ENCODE assay signal across 2 cellular contexts in genomic region chr1:225211694-225212442, GRCh38.
A peak's percentile ranks its signal among the peaks of the same experiment; 100 is the strongest.
DNase-seq lines count a peak whose midpoint lies in the region; ATAC-seq, FAIRE-seq and TF ChIP-seq lines count a peak whose summit lies in the region.
"Not testable (repeated sequence)": the region's sequence is repeated elsewhere in the genome, so short reads cannot be mapped to it uniquely, and the experiment has no call there.

No MANE protein-coding gene starts in this region.

- POLR2A ChIA-PET in A549 (lab: Yijun Ruan, JAX); HEK293 (lab: Yijun Ruan, JAX): not testable (repeated sequence)

- H3K36me3 ChIP-seq in HEK293 (ENCODE audit: control insufficient read depth in 2 of 2, insufficient read depth in 1 of 2, low read length in 2 of 2), result not testable (repeated sequence)

- not testable (repeated sequence) for H3K4me2 ChIP-seq in A549

- not testable (repeated sequence) for TF ChIP-seq RAD21 in A549 (conservative IDR thresholded peaks at IDR 0.05 in 1 of 2, IDR thresholded peaks at IDR 0.05 in 1 of 2)

- not testable (repeated sequence) for ATAC-seq in A549

- not testable (repeated sequence) for H3K4me3 ChIP-seq in A549; HEK293 (ENCODE audit: low read depth, low read length)

- WGBS in A549 (ENCODE audit: missing lambda C conversion rate), result 72% methylated on average over 5 of the region's 5 CpGs

- CTCF ChIA-PET in A549 (lab: Yijun Ruan, JAX), result not testable (repeated sequence)
- CTCF ChIA-PET in HEK293 (lab: Yijun Ruan, JAX), result interaction anchor here (0.6 kb wide), 1 partner anchor 52 kb away, joined by 4 read pairs; no protein-coding TSS in a partner anchor

- not testable (repeated sequence) for H3K27ac ChIP-seq in A549; HEK293 (ENCODE audit: extremely low read depth, low read depth, low read length)

- not testable (repeated sequence) for H3K4me1 ChIP-seq in A549; HEK293 (ENCODE audit: control insufficient read depth, insufficient read depth, low read length)

- TF ChIP-seq POLR2A in A549 (IDR thresholded peaks at IDR 0.05; ENCODE audit: low read length), result not testable (repeated sequence)

- H3K9me3 ChIP-seq in A549; HEK293 (ENCODE audit: control insufficient read depth, insufficient read depth, low read depth, low read length): not testable (repeated sequence)

- TF ChIP-seq CTCF in A549 (IDR thresholded peaks at IDR 0.05); HEK293 (tag by site-specific recombination; IDR thresholded peaks at IDR 0.05): not testable (repeated sequence)

- DNase-seq in A549 (ENCODE audit: low read depth in 1 of 2, low spot score in 1 of 2), result not testable (repeated sequence)

- not testable (repeated sequence) for FAIRE-seq in A549 (lab: Jason Lieb, UNC)

- not testable (repeated sequence) for TF ChIP-seq EP300 in A549 (IDR thresholded peaks at IDR 0.05)

TF ChIP-seq in A549, 52 proteins besides CTCF, POLR2A, EP300 and RAD21:
- TF ChIP-seq ZC3H11A (IDR thresholded peaks at IDR 0.05), result peak; percentile 45; the same call in 1 of the 2 replicates

TF ChIP-seq in HEK293, 187 proteins besides CTCF, POLR2A, EP300 and RAD21 (continues in another document):
- TF ChIP-seq ZNF433 (tag by site-specific recombination; IDR thresholded peaks at IDR 0.05; ENCODE audit: low read depth) (0 out of 2 replicates have a peak, but pooled peaks have one; percentile 38), ZNF146 (tag by site-specific recombination; IDR thresholded peaks at IDR 0.05) (peak; percentile 91), ZNF629 (tag by site-specific recombination; IDR thresholded peaks at IDR 0.05) (peak; percentile 29; the same call in 1 of the 2 replicates), ZNF501 (tag by site-specific recombination; IDR thresholded peaks at IDR 0.05) (0 out of 2 replicates have a peak, but pooled peaks have one; percentile 31), ZNF426 (tag by site-specific recombination; IDR thresholded peaks at IDR 0.05) (peak; percentile 70), ZNF555 (tag by site-specific recombination; conservative IDR thresholded peaks at IDR 0.05) (peak; percentile 75), ZNF266 (tag by site-specific recombination; IDR thresholded peaks at IDR 0.05; ENCODE audit: low read depth) (0 out of 2 replicates have a peak, but pooled peaks have one; percentile 25), ZBTB11 (tag by site-specific recombination; conservative IDR thresholded peaks at IDR 0.05; ENCODE audit: low read depth) (peak; percentile 67), ZNF558 (tag by site-specific recombination; IDR thresholded peaks at IDR 0.05) (0 out of 2 replicates have a peak, but pooled peaks have one; percentile 53), ZNF529 (tag by site-specific recombination; IDR thresholded peaks at IDR 0.05; ENCODE audit: insufficient replicate concordance) (peak; percentile 11), ZNF510 (tag by site-specific recombination; IDR thresholded peaks at IDR 0.05; ENCODE audit: insufficient replicate concordance) (peak; percentile 7), ZBTB8A (tag by site-specific recombination; IDR thresholded peaks at IDR 0.05) (peak; percentile 55; the same call in 1 of the 2 replicates), ZNF394 (tag by site-specific recombination; IDR thresholded peaks at IDR 0.05; ENCODE audit: borderline replicate concordance) (peak; percentile 89), ZNF623 (tag by site-specific recombination; IDR thresholded peaks at IDR 0.05) (peak; percentile 73), REST (tag by site-specific recombination; IDR thresholded peaks at IDR 0.05) (peak; percentile 63; the same call in 1 of the 2 replicates), ZNF140 (tag by site-specific recombination; IDR thresholded peaks at IDR 0.05) (peak; percentile 48; the same call in 1 of the 2 replicates), ZNF19 (tag by site-specific recombination; IDR thresholded peaks at IDR 0.05; ENCODE audit: low read depth) (0 out of 2 replicates have a peak, but pooled peaks have one; percentile 12), ZXDB (tag by site-specific recombination; IDR thresholded peaks at IDR 0.05) (peak; percentile 52)
- TF ChIP-seq, protein P1, sequence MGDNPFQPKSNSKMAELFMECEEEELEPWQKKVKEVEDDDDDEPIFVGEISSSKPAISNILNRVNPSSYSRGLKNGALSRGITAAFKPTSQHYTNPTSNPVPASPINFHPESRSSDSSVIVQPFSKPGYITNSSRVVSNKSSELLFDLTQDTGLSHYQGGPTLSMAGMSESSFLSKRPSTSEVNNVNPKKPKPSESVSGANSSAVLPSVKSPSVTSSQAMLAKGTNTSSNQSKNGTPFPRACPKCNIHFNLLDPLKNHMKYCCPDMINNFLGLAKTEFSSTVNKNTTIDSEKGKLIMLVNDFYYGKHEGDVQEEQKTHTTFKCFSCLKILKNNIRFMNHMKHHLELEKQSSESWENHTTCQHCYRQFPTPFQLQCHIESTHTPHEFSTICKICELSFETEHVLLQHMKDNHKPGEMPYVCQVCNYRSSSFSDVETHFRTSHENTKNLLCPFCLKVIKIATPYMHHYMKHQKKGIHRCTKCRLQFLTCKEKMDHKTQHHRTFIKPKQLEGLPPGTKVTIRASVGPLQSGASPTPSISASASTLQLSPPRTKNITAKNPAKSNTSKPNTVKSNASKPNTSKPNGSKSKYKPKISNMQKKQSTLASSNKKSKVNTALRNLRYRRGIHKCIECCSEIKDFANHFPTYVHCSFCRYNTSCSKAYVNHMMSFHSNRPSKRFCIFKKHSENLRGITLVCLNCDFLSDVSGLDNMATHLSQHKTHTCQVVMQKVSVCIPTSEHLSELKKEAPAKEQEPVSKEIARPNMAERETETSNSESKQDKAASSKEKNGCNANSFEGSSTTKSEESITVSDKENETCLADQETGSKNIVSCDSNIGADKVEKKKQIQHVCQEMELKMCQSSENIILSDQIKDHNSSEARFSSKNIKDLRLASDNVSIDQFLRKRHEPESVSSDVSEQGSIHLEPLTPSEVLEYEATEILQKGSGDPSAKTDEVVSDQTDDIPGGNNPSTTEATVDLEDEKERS (tag by site-specific recombination; IDR thresholded peaks at IDR 0.05), result peak; percentile 82
